ENCODE assay signal across 8 cellular contexts in genomic region chr19:50046649-50047503, GRCh38. TPM values are rescaled to one million over a fixed set of nuclear protein-coding genes. Genes with fewer than 3 reads are reported as not detected.
DNase-seq lines count a peak whose midpoint lies in the region; ATAC-seq, FAIRE-seq and TF ChIP-seq lines count a peak whose summit lies in the region.

No MANE protein-coding gene starts in this region.

- POLR2A ChIA-PET in CD4-positive, alpha-beta T cell (lab: Charles Lee), result no interaction called here

- TF ChIP-seq POLR2A in H54 (IDR thresholded peaks at IDR 0.05; ENCODE audit: low read depth, low read length), result no peak

- H3K4me3 Mint-ChIP-seq in CD4-positive, alpha-beta T cell, result no peak overlapping the region
- no peak overlapping the region for H3K4me3 Mint-ChIP-seq in progenitor cell of endocrine pancreas (ENCODE audit: low read depth)

- CTCF ChIA-PET in CD4-positive, alpha-beta T cell (lab: Charles Lee), result interaction anchor here (2.0 kb wide), 1 partner anchor 9 kb away, joined by 6 read pairs; no protein-coding TSS in a partner anchor

- peaks cover 79% of the 10 kb centered on the region for H3K36me3 Mint-ChIP-seq in CD4-positive, alpha-beta T cell (ENCODE audit: low read depth)
- peaks cover 72% of the 10 kb centered on the region for H3K36me3 Mint-ChIP-seq in progenitor cell of endocrine pancreas (ENCODE audit: insufficient read depth)

- peaks cover 23% of the 10 kb centered on the region for H3K9me3 ChIP-seq in CD4-positive, alpha-beta T cell (ENCODE audit: control insufficient read depth, low read length)
- peaks cover 47% of the 10 kb centered on the region for H3K9me3 ChIP-seq in Karpas-422 (ENCODE audit: low read length)

- H2AFZ ChIP-seq in Karpas-422 (ENCODE audit: low read length), result no peak overlapping the region

- no peak overlapping the region for H3K4me2 ChIP-seq in Karpas-422 (ENCODE audit: low read depth, low read length, poor library complexity, severe bottlenecking)

- H3K9me2 ChIP-seq in Karpas-422 (replicated peaks; ENCODE audit: insufficient read depth, low read length), result no peaks in the 10 kb centered on the region

- no peak overlapping the region for H3K27ac Mint-ChIP-seq in CD4-positive, alpha-beta T cell
- H3K27ac Mint-ChIP-seq in progenitor cell of endocrine pancreas, result no peak overlapping the region

- no peak overlapping the region for H3K4me3 ChIP-seq in Karpas-422 (ENCODE audit: low read length)
- H3K4me3 ChIP-seq in fibroblast of mammary gland (ENCODE audit: control insufficient read depth, low read depth, low read length), result no peak overlapping the region

- intact Hi-C loops in CD4-positive, alpha-beta T cell (cut with DNase I, micrococcal nuclease), result no loop called here
- intact Hi-C loops in posterior vena cava (cut with DNase I), result no loop called here

- no peaks in the 10 kb centered on the region for H3K27me3 Mint-ChIP-seq in CD4-positive, alpha-beta T cell
- peaks cover 3% of the 10 kb centered on the region for H3K27me3 Mint-ChIP-seq in progenitor cell of endocrine pancreas

- DNase-seq in CD4-positive, alpha-beta T cell, result peak; percentile 43 to 70 (median 55)
- DNase-seq in Karpas-422 (peak; percentile 78), fibroblast of mammary gland (ENCODE audit: low read depth) (no peak), progenitor cell of endocrine pancreas (ENCODE audit: low spot score, unreplicated experiment) (no peak), H54 (ENCODE audit: insufficient read length, low spot score) (no peak), posterior vena cava (ENCODE audit: low spot score) (no peak)
- DNase-seq in activated CD8-positive, alpha-beta memory T cell treated with anti-CD3 and anti-CD28 coated beads for 4 hours (ENCODE audit: low read depth in 2 of 2), result peak; percentile 11 to 37

- H4K20me1 ChIP-seq in Karpas-422 (ENCODE audit: insufficient read depth, low read depth, low read length), result no peaks in the 10 kb centered on the region

- no peak for FAIRE-seq in H54 (lab: Jason Lieb, UNC)

- no peak overlapping the region for H3K27ac ChIP-seq in CD4-positive, alpha-beta T cell (ENCODE audit: low read depth, low read length)
- H3K27ac ChIP-seq in Karpas-422 (ENCODE audit: low read length), result no peak overlapping the region

- no peaks in the 10 kb centered on the region for H3K4me1 ChIP-seq in Karpas-422 (ENCODE audit: low read length)

- no peaks in the 10 kb centered on the region for H3K79me2 ChIP-seq in Karpas-422 (ENCODE audit: low read length)

- H3K27me3 ChIP-seq in CD4-positive, alpha-beta T cell (ENCODE audit: control insufficient read depth, insufficient read depth, low read length), result no peaks in the 10 kb centered on the region
- no peaks in the 10 kb centered on the region for H3K27me3 ChIP-seq in Karpas-422 (ENCODE audit: low read length)

- no peak for ATAC-seq in CD4-positive, alpha-beta T cell (ENCODE audit: poor library complexity)
- ATAC-seq in HG03025 (IDR thresholded peaks at IDR 0.05; ENCODE audit: low FRiP score, unreplicated experiment), result no peak

- H3K4me1 Mint-ChIP-seq in CD4-positive, alpha-beta T cell (ENCODE audit: low read depth), result peaks cover 18% of the 10 kb centered on the region
- H3K4me1 Mint-ChIP-seq in progenitor cell of endocrine pancreas (ENCODE audit: low read depth), result peaks cover 1% of the 10 kb centered on the region

- H3K36me3 ChIP-seq in Karpas-422 (ENCODE audit: insufficient read depth, low read length), result peaks cover 55% of the 10 kb centered on the region

- no peak overlapping the region for H3K9ac ChIP-seq in Karpas-422 (ENCODE audit: low read length)

- TF ChIP-seq CTCF in CD4-positive, alpha-beta T cell (IDR thresholded peaks at IDR 0.05), result peak; percentile 87
- peak; percentile 36 for TF ChIP-seq CTCF in fibroblast of mammary gland (conservative IDR thresholded peaks at IDR 0.05; ENCODE audit: control insufficient read depth, insufficient read depth, low read depth, low read length)
- peak; percentile 25 for TF ChIP-seq CTCF in progenitor cell of endocrine pancreas (IDR thresholded peaks at IDR 0.05; ENCODE audit: unreplicated experiment)

- peaks cover 8% of the 10 kb centered on the region for H3K9me3 Mint-ChIP-seq in CD4-positive, alpha-beta T cell
- peaks cover 63% of the 10 kb centered on the region for H3K9me3 Mint-ChIP-seq in progenitor cell of endocrine pancreas (ENCODE audit: low read depth)

RNA-seq across cellular contexts. Expression of gene ZNF473, which starts 21.1 kb away (rescaled TPM):
- 1 to 10 TPM; 2.6 to 2.8 TPM for total RNA-seq in CD4-positive, alpha-beta T cell
- total RNA-seq in Karpas-422 (2014; rRNA removed; shearing (Covaris generic); ENCODE audit: low replicate concordance), result 22.3 and 24.1 TPM in 2 replicates
- 15.5 TPM in 2 replicates for total RNA-seq in progenitor cell of endocrine pancreas
- total RNA-seq in posterior vena cava, result 1 to 10 TPM; 5.8 to 7.6 TPM

RNA-seq across cellular contexts. Expression of gene VRK3, which starts 21.7 kb away (rescaled TPM):
- total RNA-seq in CD4-positive, alpha-beta T cell, result 10 to 100 TPM; 65.1 to 65.4 TPM
- total RNA-seq in Karpas-422 (2014; rRNA removed; shearing (Covaris generic); ENCODE audit: low replicate concordance), result 56.9 and 75.9 TPM in 2 replicates
- 45.4 and 53.4 TPM in 2 replicates for total RNA-seq in progenitor cell of endocrine pancreas
- 10 to 100 TPM; 19.7 to 23.0 TPM for total RNA-seq in posterior vena cava

Comparison
In these comparisons a context has a peak if more than half of its experiments do, and no peak if none do; other contexts are left out.
1. DNase-seq: peak in CD4-positive, alpha-beta T cell (10 of 10), Karpas-422 (single experiment) and activated CD8-positive, alpha-beta memory T cell treated with anti-CD3 and anti-CD28 coated beads for 4 hours (2 of 2); none in fibroblast of mammary gland (single experiment), progenitor cell of endocrine pancreas (single experiment), H54 (single experiment) and posterior vena cava (single experiment).
2. CTCF ChIP-seq: peak in every context shown above with its lines; median percentile 87 in CD4-positive, alpha-beta T cell; 36 in fibroblast of mammary gland; 25 in progenitor cell of endocrine pancreas.